In the genomic region with DNA sequence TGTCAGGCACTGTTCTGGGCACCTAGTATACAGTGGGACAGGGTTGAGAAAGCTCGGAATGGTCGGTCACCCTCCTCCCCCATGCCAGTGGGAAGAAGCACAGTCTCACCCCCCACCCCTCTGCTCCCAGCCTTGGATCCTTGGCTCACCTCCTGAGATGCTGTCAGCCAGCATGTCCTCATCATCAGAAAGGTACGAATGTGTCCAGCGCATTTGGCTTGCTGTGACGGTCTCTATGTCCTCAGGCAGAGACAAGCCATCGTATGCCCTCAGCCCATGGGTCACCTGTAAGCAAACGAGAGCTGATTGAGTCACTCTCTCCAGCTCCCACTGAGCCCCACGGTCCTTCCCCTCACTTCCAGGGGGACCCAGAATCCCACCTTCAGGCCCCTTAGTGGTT, we compare ENCODE assay signal across 13 cellular contexts. TPM values are rescaled to one million over a fixed set of nuclear protein-coding genes. Genes with fewer than 3 reads are reported as not detected.
DNase-seq lines count a peak whose midpoint lies in the region; ATAC-seq and TF ChIP-seq lines count a peak whose summit lies in the region.
"Had no signal": no experiment of that assay in that cellular context is flagged by ENCODE, and none has a peak within 500 bp of the region (broad histone marks: within the 10 kb centered on the region; RNA-seq: fewer than 3 reads in every experiment).

No MANE protein-coding gene starts in this region.

- H3K9me3 Mint-ChIP-seq in osteocyte (ENCODE audit: unreplicated experiment), result no peaks in the 10 kb centered on the region
- no peaks in the 10 kb centered on the region for H3K9me3 Mint-ChIP-seq in type B pancreatic cell
- H3K9me3 Mint-ChIP-seq: activated naive CD4-positive, alpha-beta T cell treated with anti-CD3 and anti-CD28 coated beads for 36 hours; T-cell had no signal

- H3K9ac ChIP-seq in adipocyte (ENCODE audit: low read length), result peak overlapping the region; percentile 85

- H3K9me3 ChIP-seq in adipocyte (ENCODE audit: control insufficient read depth, low read length), result no peaks in the 10 kb centered on the region

- H3K36me3 Mint-ChIP-seq in osteocyte (ENCODE audit: unreplicated experiment), result peaks cover under 1% of the 10 kb centered on the region
- no peaks in the 10 kb centered on the region for H3K36me3 Mint-ChIP-seq in type B pancreatic cell
- H3K36me3 Mint-ChIP-seq: T-cell had no signal

- H3K36me3 ChIP-seq in adipocyte (ENCODE audit: control insufficient read depth, insufficient read depth, low read length, severe bottlenecking), result peaks cover 71% of the 10 kb centered on the region

- DNase-seq in adipocyte (ENCODE audit: low read depth) (no peak), Right ventricle myocardium superior (peak; percentile 48), osteocyte (ENCODE audit: extremely low spot score, unreplicated experiment) (no peak), type B pancreatic cell (ENCODE audit: extremely low spot score, unreplicated experiment) (no peak), hypothalamus (lab: John Stamatoyannopoulos, UW) (no peak), AG08396 (ENCODE audit: low spot score) (no peak)
- DNase-seq: activated CD4-positive, CD25-positive, alpha-beta regulatory T cell; activated CD8-positive, alpha-beta memory T cell treated with anti-CD3 and anti-CD28 coated beads, Interleukin-2, amount 50 U/mL, for 48 hours; activated naive CD4-positive, alpha-beta T cell treated with anti-CD3 and anti-CD28 coated beads for 36 hours; T-cell had no signal

- peaks cover 71% of the 10 kb centered on the region for H3K4me1 ChIP-seq in adipocyte (ENCODE audit: control insufficient read depth, insufficient read depth, low read length)

- no peak overlapping the region for H3K4me3 ChIP-seq in adipocyte (ENCODE audit: low read length)

- TF ChIP-seq CTCF in osteocyte (IDR thresholded peaks at IDR 0.05) (no peak), type B pancreatic cell (conservative IDR thresholded peaks at IDR 0.05) (no peak)

- peak; percentile 6 for ATAC-seq in Right ventricle myocardium superior (ENCODE audit: poor library complexity)
- no peak for ATAC-seq in HG02840 (IDR thresholded peaks at IDR 0.05; ENCODE audit: low FRiP score, unreplicated experiment)
- ATAC-seq in GM19455 (IDR thresholded peaks at IDR 0.05; ENCODE audit: unreplicated experiment), result no peak
- ATAC-seq: T-cell had no signal

- H3K27ac Mint-ChIP-seq in osteocyte (ENCODE audit: unreplicated experiment), result peak overlapping the region; percentile 80
- peak overlapping the region; percentile 9 for H3K27ac Mint-ChIP-seq in type B pancreatic cell
- H3K27ac Mint-ChIP-seq: activated naive CD4-positive, alpha-beta T cell treated with anti-CD3 and anti-CD28 coated beads for 36 hours; B cell; T-cell had no signal

- no peaks in the 10 kb centered on the region for H3K27me3 Mint-ChIP-seq in osteocyte (ENCODE audit: unreplicated experiment)
- no peaks in the 10 kb centered on the region for H3K27me3 Mint-ChIP-seq in type B pancreatic cell
- H3K27me3 Mint-ChIP-seq: T-cell had no signal

- H3K4me1 Mint-ChIP-seq in osteocyte (ENCODE audit: unreplicated experiment) (peaks cover 53% of the 10 kb centered on the region), type B pancreatic cell (ENCODE audit: unreplicated experiment) (peaks cover 32% of the 10 kb centered on the region)
- H3K4me1 Mint-ChIP-seq: B cell, T-cell had no signal

- H3K4me3 Mint-ChIP-seq in osteocyte (ENCODE audit: unreplicated experiment), result no peak overlapping the region
- no peak overlapping the region for H3K4me3 Mint-ChIP-seq in type B pancreatic cell
- H3K4me3 Mint-ChIP-seq: activated naive CD4-positive, alpha-beta T cell treated with anti-CD3 and anti-CD28 coated beads for 36 hours; B cell; T-cell had no signal

- intact Hi-C loops in Right ventricle myocardium superior (cut with DNase I), result loop anchor here (5.0 kb wide), 1 partner anchor 41 kb away; a partner anchor contains a TSS

- H3K27me3 ChIP-seq in adipocyte (replicated peaks; ENCODE audit: control insufficient read depth, insufficient read depth, low read length), result no peaks in the 10 kb centered on the region

RNA-seq across cellular contexts. Expression of a gene that starts 41.1 kb away (rescaled TPM):
- total RNA-seq in Right ventricle myocardium superior (263 TPM), osteocyte (197 and 230 TPM in 2 replicates), type B pancreatic cell (ENCODE audit: low replicate concordance) (124 and 130 TPM in 2 replicates)
